In genomic region chr4:182443070-182443469, GRCh38 we compare ENCODE assay signal across 13 cellular contexts.
DNase-seq lines count a peak whose midpoint lies in the region; TF ChIP-seq lines count a peak whose summit lies in the region.
"Had no signal": no experiment of that assay in that cellular context is flagged by ENCODE, and none has a peak within 500 bp of the region (broad histone marks: within the 10 kb centered on the region; RNA-seq: fewer than 3 reads in every experiment).

No MANE protein-coding gene starts in this region.

- no peak overlapping the region for H2BK15ac ChIP-seq in H9 (ENCODE audit: low read depth, low read length)

- H4K91ac ChIP-seq in H9 (ENCODE audit: insufficient read length, low read depth, low read length) (no peak overlapping the region), trophoblast cell (ENCODE audit: low read depth, low read length) (no peak overlapping the region)

- peak; percentile 20 for TF ChIP-seq CTCF in GM10248 (IDR thresholded peaks at IDR 0.05; ENCODE audit: control extremely low read depth, extremely low read depth, low read depth, missing control alignments)
- peak; percentile 40; the same call in 2 of the 3 replicates for TF ChIP-seq CTCF in H9 (conservative IDR thresholded peaks at IDR 0.05)
- TF ChIP-seq CTCF in chondrocyte (IDR thresholded peaks at IDR 0.05) = peak; percentile 34

- H3K27me3 Mint-ChIP-seq in H9 (ENCODE audit: low read depth) (peaks cover 14% of the 10 kb centered on the region), chondrocyte (ENCODE audit: low read depth) (no peaks in the 10 kb centered on the region)
- peaks cover 46% of the 10 kb centered on the region for H3K27me3 Mint-ChIP-seq in activated T-cell treated with anti-CD3 and anti-CD28 coated beads, Interleukin-2, amount 50 U/mL, for 24 hours

- peaks cover 7 to 20% of the 10 kb centered on the region in 2 experiments for H3K4me1 Mint-ChIP-seq in H9
- H3K4me1 Mint-ChIP-seq in chondrocyte (ENCODE audit: low read depth) = peaks cover 18% of the 10 kb centered on the region
- H3K4me1 Mint-ChIP-seq in activated T-cell treated with anti-CD3 and anti-CD28 coated beads, Interleukin-2, amount 50 U/mL, for 24 hours (ENCODE audit: low read depth) = peaks cover 5% of the 10 kb centered on the region

- H2BK5ac ChIP-seq in H9 (ENCODE audit: insufficient read length, low read length) (no peak overlapping the region), trophoblast cell (ENCODE audit: low read depth, low read length, poor library complexity) (no peak overlapping the region)

- H2BK12ac ChIP-seq in H9 (ENCODE audit: insufficient read length, low read depth, low read length) = no peak overlapping the region
- H2BK12ac ChIP-seq in trophoblast cell (ENCODE audit: low read length) = no peak overlapping the region

- H2BK20ac ChIP-seq in H9 (ENCODE audit: low read depth, low read length, poor library complexity, severe bottlenecking) = no peak overlapping the region

- no peak overlapping the region for H3K18ac ChIP-seq in H9 (ENCODE audit: insufficient read length, low read depth, low read length)
- H3K18ac ChIP-seq in trophoblast cell (ENCODE audit: low read length) = no peak overlapping the region

- H3K9ac ChIP-seq in H9 (ENCODE audit: extremely low read depth, insufficient read length, low read length) (no peak overlapping the region), trophoblast cell (ENCODE audit: low read length) (no peak overlapping the region)

- H3K9me3 Mint-ChIP-seq in H9 (no peaks in the 10 kb centered on the region), chondrocyte (ENCODE audit: low read depth) (no peaks in the 10 kb centered on the region)
- no peaks in the 10 kb centered on the region for H3K9me3 Mint-ChIP-seq in activated T-cell treated with anti-CD3 and anti-CD28 coated beads, Interleukin-2, amount 50 U/mL, for 24 hours
- H3K9me3 Mint-ChIP-seq: HFFc6 had no signal

- DNase-seq in GM10248 (ENCODE audit: extremely low spot score) (no peak), H9 (no peak), chondrocyte (ENCODE audit: low spot score) (no peak), trophoblast cell (no peak), HCEC 1CT (no peak)
- no peak for DNase-seq in stimulated activated CD4-positive, alpha-beta T cell treated with anti-CD3 and anti-CD28 coated beads, Interleukin-15, amount 100 ng/mL, for 24 hours
- no peak for DNase-seq in activated T-cell treated with anti-CD3 and anti-CD28 coated beads, Interleukin-2, amount 50 U/mL, for 24 hours
- DNase-seq: GF-D8, HFFc6, KBM-7, NCI-H1105 treated with DMSO at 0.1 percent for 48 hours, NCI-H1694, NCI-H748 treated with DMSO at 0.1 percent for 48 hours had no signal

- H3K23ac ChIP-seq in H9 (ENCODE audit: insufficient read length, low read depth, low read length) (no peak overlapping the region), trophoblast cell (ENCODE audit: low read length) (peak overlapping the region; percentile 61)

- no peak overlapping the region for H3K4me3 Mint-ChIP-seq in H9
- H3K4me3 Mint-ChIP-seq in chondrocyte (ENCODE audit: unreplicated experiment) = no peak overlapping the region
- H3K4me3 Mint-ChIP-seq in activated T-cell treated with anti-CD3 and anti-CD28 coated beads, Interleukin-2, amount 50 U/mL, for 24 hours = no peak overlapping the region
- H3K4me3 Mint-ChIP-seq: HFFc6 had no signal

- H2AK5ac ChIP-seq in H9 (ENCODE audit: insufficient read length, low read length) (no peak overlapping the region), trophoblast cell (ENCODE audit: low read length) (no peak overlapping the region)

- H3T11ph ChIP-seq in H9 (ENCODE audit: low read length) = no peak overlapping the region

- POLR2A ChIA-PET in GM10248 (lab: Yijun Ruan, JAX) = no interaction called here

- H3K4me1 ChIP-seq in H9 (ENCODE audit: insufficient read depth, low read length) (no peaks in the 10 kb centered on the region), trophoblast cell (ENCODE audit: control insufficient read depth in 1 of 2, insufficient read depth in 2 of 2, low read length in 2 of 2) (no peaks in the 10 kb centered on the region)

- H3K27ac ChIP-seq in H9 (ENCODE audit: insufficient read length, low read depth, low read length) (no peak overlapping the region), trophoblast cell (ENCODE audit: low read depth, low read length) (no peak overlapping the region)

- H3K9me3 ChIP-seq in H9 (ENCODE audit: control insufficient read depth, low read depth, low read length) = no peaks in the 10 kb centered on the region
- H3K9me3 ChIP-seq in trophoblast cell (ENCODE audit: insufficient read depth, low read depth, low read length) = no peaks in the 10 kb centered on the region

- H3K14ac ChIP-seq in H9 (ENCODE audit: insufficient read depth, low read length) (no peak overlapping the region), trophoblast cell (ENCODE audit: low read length) (no peak overlapping the region)

- peak overlapping the region in 1 of 3 experiments; percentile 6; a peak in 1 of 7 replicates for H3K27ac Mint-ChIP-seq in H9
- no peak overlapping the region for H3K27ac Mint-ChIP-seq in chondrocyte (ENCODE audit: unreplicated experiment)
- H3K27ac Mint-ChIP-seq in activated T-cell treated with anti-CD3 and anti-CD28 coated beads, Interleukin-2, amount 50 U/mL, for 24 hours = no peak overlapping the region
- H3K27ac Mint-ChIP-seq: HFFc6 had no signal

- H4K5ac ChIP-seq in H9 (ENCODE audit: insufficient read length, low read depth, low read length) = no peak overlapping the region

- no peak overlapping the region for H3K4me2 ChIP-seq in H9 (ENCODE audit: insufficient read depth, insufficient read length, low read length)
- H3K4me2 ChIP-seq in trophoblast cell (ENCODE audit: low read length) = no peak overlapping the region

- no peak overlapping the region for H4K12ac ChIP-seq in trophoblast cell (ENCODE audit: low read depth, low read length)

- no peaks in the 10 kb centered on the region for H3K23me2 ChIP-seq in H9 (ENCODE audit: insufficient read length, low read depth, low read length, poor library complexity, severe bottlenecking)

- no peaks in the 10 kb centered on the region for H3K79me2 ChIP-seq in H9 (ENCODE audit: insufficient read depth, low read length)
- peaks cover 1% of the 10 kb centered on the region for H3K79me2 ChIP-seq in trophoblast cell (ENCODE audit: control insufficient read depth, insufficient read depth, low read length, poor library complexity)

- no peaks in the 10 kb centered on the region for H3K36me3 Mint-ChIP-seq in H9 (ENCODE audit: insufficient read depth in 1 of 3, low read depth in 3 of 3)
- H3K36me3 Mint-ChIP-seq in chondrocyte (ENCODE audit: low read depth) = peaks cover 3% of the 10 kb centered on the region
- H3K36me3 Mint-ChIP-seq in activated T-cell treated with anti-CD3 and anti-CD28 coated beads, Interleukin-2, amount 50 U/mL, for 24 hours (ENCODE audit: low read depth) = no peaks in the 10 kb centered on the region

- H3K27me3 ChIP-seq in H9 (ENCODE audit: insufficient read depth, low read length) = no peaks in the 10 kb centered on the region
- no peaks in the 10 kb centered on the region for H3K27me3 ChIP-seq in trophoblast cell (ENCODE audit: insufficient read depth, low read length)

- peaks cover 5 to 6% of the 10 kb centered on the region in 2 experiments for H3K36me3 ChIP-seq in trophoblast cell (ENCODE audit: control insufficient read depth in 1 of 2, insufficient read depth in 2 of 2, low read length in 2 of 2)

- no peaks in the 10 kb centered on the region for H4K20me1 ChIP-seq in H9 (ENCODE audit: control insufficient read depth, insufficient read depth, insufficient read length)

- H3K4me3 ChIP-seq in trophoblast cell (ENCODE audit: low read depth, low read length) = no peak overlapping the region

- no peak overlapping the region for H2AFZ ChIP-seq in H9 (ENCODE audit: low read length)
- H2AFZ ChIP-seq in trophoblast cell (ENCODE audit: insufficient read depth, low read length, poor library complexity) = no peak overlapping the region

- H3K79me1 ChIP-seq in H9 (ENCODE audit: insufficient read depth, low read depth, low read length, poor library complexity, severe bottlenecking) = no peaks in the 10 kb centered on the region
- H3K79me1 ChIP-seq in trophoblast cell (ENCODE audit: low read length) = peaks cover 2% of the 10 kb centered on the region

- H3K4ac ChIP-seq in H9 (ENCODE audit: low read depth, low read length) = no peak overlapping the region
- H3K4ac ChIP-seq in trophoblast cell (ENCODE audit: low read depth, low read length) = no peak overlapping the region

- H4K8ac ChIP-seq in H9 (replicated peaks; ENCODE audit: insufficient read length, low read depth, low read length) (no peak overlapping the region), trophoblast cell (ENCODE audit: low read depth, low read length) (no peak overlapping the region)

- H3K56ac ChIP-seq in H9 (ENCODE audit: insufficient read length, low read depth, low read length) = no peak overlapping the region

- CTCF ChIA-PET in GM10248 (lab: Yijun Ruan, JAX) = interaction anchor here (1.3 kb wide), 1 partner anchor 17 kb away, joined by 3 read pairs; no protein-coding TSS in a partner anchor

- H2BK120ac ChIP-seq in H9 (ENCODE audit: low read depth, low read length, poor library complexity, severe bottlenecking) (no peak overlapping the region), trophoblast cell (ENCODE audit: insufficient read depth, low read length, poor library complexity) (no peak overlapping the region)
